ENCODE assay signal across 28 cellular contexts in genomic region chr6:13597073-13597472, GRCh38.
"Had no signal": no experiment of that assay in that cellular context is flagged by ENCODE, and none has a peak within 500 bp of the region (broad histone marks: within the 10 kb centered on the region; RNA-seq: fewer than 3 reads in every experiment).

No MANE protein-coding gene starts in this region.

- H3K4me1 ChIP-seq: stomach, suprapubic skin, testis, thyroid gland, tibial artery, tibial nerve, transverse colon, upper lobe of left lung, upper lobe of right lung, uterus, vagina had no signal

- DNase-seq: stimulated activated CD4-positive, alpha-beta T cell treated with anti-CD3 and anti-CD28 coated beads, Interleukin-2, amount 100 ng/mL, for 48 hours; stimulated activated CD4-positive, alpha-beta T cell treated with anti-CD3 and anti-CD28 coated beads, Interleukin-4, amount 100 ng/mL, for 1 hour; stimulated activated CD4-positive, alpha-beta T cell treated with anti-CD3 and anti-CD28 coated beads, Interleukin-4, amount 100 ng/mL, for 24 hours; stimulated activated CD4-positive, alpha-beta T cell treated with anti-CD3 and anti-CD28 coated beads, Interleukin-4, amount 100 ng/mL, for 4 hours; stimulated activated CD8-positive, alpha-beta memory T cell treated with anti-CD3 and anti-CD28 coated beads, Interleukin-4, amount 100 ng/mL, for 48 hours; stimulated activated naive B cell treated with anti-CD40 and anti-IgM and Interleukin-4, amounts not matched to agents 10 μg/mL and 1 μg/mL and 100 μg/mL, for 72 hours; stimulated activated naive CD4-positive, alpha-beta T cell; stimulated activated naive CD4-positive, alpha-beta T cell treated with Interleukin-2 at 50 U/mL for 16 hours; stimulated activated naive CD8-positive, alpha-beta T cell treated with anti-CD3 and anti-CD28 coated beads, Interleukin-15, amount 100 ng/mL, for 72 hours; stimulated activated naive CD8-positive, alpha-beta T cell treated with anti-CD3 and anti-CD28 coated beads, Interleukin-15, Interleukin-2, amounts not matched to agents 100 U/mL and 50 U/mL, for 24 hours; stomach; substantia nigra; testis; thyroid gland; tibial artery; transverse colon; trophoblast cell; upper lobe of left lung; upper lobe of right lung; uterus had no signal

- H3K27me3 ChIP-seq: stomach, suprapubic skin, testis, thyroid gland, tibial artery, tibial nerve, transverse colon, upper lobe of left lung, upper lobe of right lung, uterus, vagina had no signal

- H3K27ac Mint-ChIP-seq: stimulated activated effector memory CD8-positive, alpha-beta T cell treated with anti-CD3 and anti-CD28 coated beads, Interleukin-12 subunit alpha, Interleukin-12 subunit beta, amount 100 ng/mL, for 72 hours; stimulated activated memory B cell treated with anti-CD40 and anti-IgM and Interleukin-4, amounts not matched to agents 10 μg/mL and 1 μg/mL and 100 μg/mL, for 72 hours; stimulated activated naive B cell treated with anti-CD40 and anti-IgM and Interleukin-4, amounts not matched to agents 10 μg/mL and 1 μg/mL and 100 μg/mL, for 72 hours; stimulated activated naive CD8-positive, alpha-beta T cell treated with anti-CD3 and anti-CD28 coated beads, Interleukin-15, amount 100 ng/mL, for 72 hours; stimulated activated naive CD8-positive, alpha-beta T cell treated with anti-CD3 and anti-CD28 coated beads, Interleukin-15, Interleukin-2, amounts not matched to agents 100 ng/mL and 50 ng/mL, for 24 hours; type B pancreatic cell had no signal

- H3K27me3 Mint-ChIP-seq: stimulated activated memory B cell treated with anti-CD40 and anti-IgM and Interleukin-4, amounts not matched to agents 10 μg/mL and 1 μg/mL and 100 μg/mL, for 72 hours; stimulated activated naive B cell treated with anti-CD40 and anti-IgM and Interleukin-4, amounts not matched to agents 10 μg/mL and 1 μg/mL and 100 μg/mL, for 72 hours; stimulated activated naive CD8-positive, alpha-beta T cell treated with anti-CD3 and anti-CD28 coated beads, Interleukin-15, amount 100 ng/mL, for 72 hours; stimulated activated naive CD8-positive, alpha-beta T cell treated with anti-CD3 and anti-CD28 coated beads, Interleukin-15, Interleukin-2, amounts not matched to agents 100 ng/mL and 50 ng/mL, for 24 hours; type B pancreatic cell had no signal

- ATAC-seq: stimulated activated effector memory CD8-positive, alpha-beta T cell treated with anti-CD3 and anti-CD28 coated beads, Interleukin-12 subunit alpha, Interleukin-12 subunit beta, amount 100 ng/mL, for 72 hours; stimulated activated memory B cell treated with anti-CD40 and anti-IgM and Interleukin-4, amounts not matched to agents 10 μg/mL and 1 μg/mL and 100 μg/mL, for 72 hours; stimulated activated naive B cell treated with anti-CD40 and anti-IgM and Interleukin-4, amounts not matched to agents 10 μg/mL and 1 μg/mL and 100 μg/mL, for 72 hours; stimulated activated naive CD8-positive, alpha-beta T cell treated with anti-CD3 and anti-CD28 coated beads, Interleukin-15, amount 100 ng/mL, for 72 hours; stimulated activated naive CD8-positive, alpha-beta T cell treated with anti-CD3 and anti-CD28 coated beads, Interleukin-15, Interleukin-2, amounts not matched to agents 100 U/mL and 50 U/mL, for 24 hours; upper lobe of right lung had no signal

- H3K4me1 Mint-ChIP-seq: stimulated activated effector memory CD8-positive, alpha-beta T cell treated with anti-CD3 and anti-CD28 coated beads, Interleukin-12 subunit alpha, Interleukin-12 subunit beta, amount 100 ng/mL, for 72 hours; stimulated activated memory B cell treated with anti-CD40 and anti-IgM and Interleukin-4, amounts not matched to agents 10 μg/mL and 1 μg/mL and 100 μg/mL, for 72 hours; stimulated activated naive B cell treated with anti-CD40 and anti-IgM and Interleukin-4, amounts not matched to agents 10 μg/mL and 1 μg/mL and 100 μg/mL, for 72 hours; stimulated activated naive CD8-positive, alpha-beta T cell treated with anti-CD3 and anti-CD28 coated beads, Interleukin-15, amount 100 ng/mL, for 72 hours had no signal

- H3K36me3 ChIP-seq: uterus had no signal

- H3K4me3 ChIP-seq: stomach, suprapubic skin, testis, thoracic aorta, thyroid gland, tibial artery, tibial nerve, transverse colon, upper lobe of left lung, upper lobe of right lung, uterus, vagina had no signal

- H3K4me3 Mint-ChIP-seq: stimulated activated effector memory CD8-positive, alpha-beta T cell treated with anti-CD3 and anti-CD28 coated beads, Interleukin-12 subunit alpha, Interleukin-12 subunit beta, amount 100 ng/mL, for 72 hours; stimulated activated memory B cell treated with anti-CD40 and anti-IgM and Interleukin-4, amounts not matched to agents 10 μg/mL and 1 μg/mL and 100 μg/mL, for 72 hours; stimulated activated naive B cell treated with anti-CD40 and anti-IgM and Interleukin-4, amounts not matched to agents 10 μg/mL and 1 μg/mL and 100 μg/mL, for 72 hours; stimulated activated naive CD8-positive, alpha-beta T cell treated with anti-CD3 and anti-CD28 coated beads, Interleukin-15, amount 100 ng/mL, for 72 hours; stimulated activated naive CD8-positive, alpha-beta T cell treated with anti-CD3 and anti-CD28 coated beads, Interleukin-15, Interleukin-2, amounts not matched to agents 100 ng/mL and 50 ng/mL, for 24 hours; type B pancreatic cell had no signal

- H3K9me3 ChIP-seq: stomach, suprapubic skin, testis, thoracic aorta, thyroid gland, tibial artery, tibial nerve, transverse colon, upper lobe of left lung, upper lobe of right lung, uterus, vagina had no signal

- H3K9me3 Mint-ChIP-seq: stimulated activated effector memory CD8-positive, alpha-beta T cell treated with anti-CD3 and anti-CD28 coated beads, Interleukin-12 subunit alpha, Interleukin-12 subunit beta, amount 100 ng/mL, for 72 hours; stimulated activated memory B cell treated with anti-CD40 and anti-IgM and Interleukin-4, amounts not matched to agents 10 μg/mL and 1 μg/mL and 100 μg/mL, for 72 hours; stimulated activated naive B cell treated with anti-CD40 and anti-IgM and Interleukin-4, amounts not matched to agents 10 μg/mL and 1 μg/mL and 100 μg/mL, for 72 hours; stimulated activated naive CD8-positive, alpha-beta T cell treated with anti-CD3 and anti-CD28 coated beads, Interleukin-15, amount 100 ng/mL, for 72 hours; stimulated activated naive CD8-positive, alpha-beta T cell treated with anti-CD3 and anti-CD28 coated beads, Interleukin-15, Interleukin-2, amounts not matched to agents 100 ng/mL and 50 ng/mL, for 24 hours; type B pancreatic cell had no signal

- H3K27ac ChIP-seq: stomach, suprapubic skin, testis, thoracic aorta, thyroid gland, tibial artery, tibial nerve, transverse colon, upper lobe of left lung, upper lobe of right lung, uterus, vagina had no signal
